In the genomic region with DNA sequence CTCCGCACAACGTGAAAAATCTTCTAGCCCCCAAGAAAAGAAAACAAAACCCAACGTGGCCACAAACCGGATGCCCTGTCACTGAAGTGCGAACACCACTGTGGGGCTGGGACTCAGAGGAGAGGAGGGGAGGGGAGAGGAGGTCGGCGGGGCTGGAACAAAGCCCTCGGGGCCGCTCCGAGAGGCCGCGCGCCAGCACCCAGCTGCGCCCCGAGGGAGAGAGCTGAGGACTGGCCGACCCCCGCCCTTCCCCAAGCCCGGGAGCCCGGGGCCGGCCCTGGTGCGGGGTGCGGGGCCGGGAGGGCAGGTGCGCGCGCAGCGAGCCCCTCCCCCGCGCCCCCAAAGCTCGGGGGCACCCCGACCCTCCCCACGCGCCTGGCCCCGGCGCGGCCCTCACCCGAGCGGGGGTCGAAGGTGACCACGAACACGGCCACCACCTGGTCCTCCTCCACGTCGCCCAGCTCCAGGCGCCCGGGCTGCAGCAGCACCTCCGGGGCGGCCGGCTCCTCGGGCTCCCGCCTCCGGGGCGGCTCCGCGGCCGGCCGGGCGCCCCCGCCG, we compare ENCODE assay signal across 8 cellular contexts. TPM values are rescaled to one million over a fixed set of nuclear protein-coding genes. Genes with fewer than 3 reads are reported as not detected.
DNase-seq lines count a peak whose midpoint lies in the region; ATAC-seq, FAIRE-seq and TF ChIP-seq lines count a peak whose summit lies in the region.

No MANE protein-coding gene starts in this region.

- H3K4me3 ChIP-seq in GM12864 (ENCODE audit: low read depth, low read length) (peak overlapping the region; percentile 66), GM23248 (peak overlapping the region; percentile 76), colonic mucosa (peak overlapping the region; percentile 73), lower lobe of right lung (peak overlapping the region; percentile 76)

- no peaks in the 10 kb centered on the region for H4K20me1 ChIP-seq in GM23248 (ENCODE audit: insufficient read depth)

- 0 to 2% methylated on average over 1 to 18 of the region's 59 CpGs for WGBS in GM23248 (ENCODE audit: low coverage in 1 of 2, low lambda C conversion rate in 2 of 2, missing lambda C conversion rate in 2 of 2), 2 experiments

- H3K9me3 ChIP-seq in GM23248 (ENCODE audit: low read depth) (no peaks in the 10 kb centered on the region), colonic mucosa (no peaks in the 10 kb centered on the region), lower lobe of right lung (no peaks in the 10 kb centered on the region)

- peak overlapping the region; percentile 77 for H3K4me3 Mint-ChIP-seq in activated CD4-positive, alpha-beta T cell treated with anti-CD3 and anti-CD28 coated beads for 36 hours

- no peaks in the 10 kb centered on the region for H3K4me1 ChIP-seq in GM23248 (ENCODE audit: insufficient read depth)
- peaks cover 10% of the 10 kb centered on the region for H3K4me1 ChIP-seq in colonic mucosa
- peaks cover 40% of the 10 kb centered on the region for H3K4me1 ChIP-seq in lower lobe of right lung

- H3K9ac ChIP-seq in GM23248, result peak overlapping the region; percentile 71
- H3K9ac ChIP-seq in colonic mucosa (ENCODE audit: low read depth in 2 of 2, low read length in 2 of 2), result peak overlapping the region; percentile 29 to 64

- DNase-seq in GM12864 (ENCODE audit: low read depth) (peak; percentile 21), GM23248 (peak; percentile 66), LoVo (ENCODE audit: low spot score) (peak; percentile 25), colonic mucosa (peak; percentile 53), lower lobe of right lung (peak; percentile 62), D721Med (ENCODE audit: insufficient read length, low spot score) (no peak)
- DNase-seq in activated CD4-positive, alpha-beta T cell treated with anti-CD3 and anti-CD28 coated beads for 36 hours, result peak; percentile 82
- peak; percentile 39 for DNase-seq in stimulated activated CD8-positive, alpha-beta memory T cell treated with anti-CD3 and anti-CD28 coated beads, Interleukin-12 subunit alpha, Interleukin-12 subunit beta, amount 100 ng/mL, for 24 hours (ENCODE audit: extremely low read depth)

- H3F3A ChIP-seq in GM23248 (ENCODE audit: insufficient read depth), result no peaks in the 10 kb centered on the region; the same call in 1 of the 2 replicates

- no peaks in the 10 kb centered on the region for H3K36me3 ChIP-seq in GM23248 (ENCODE audit: low read depth)
- no peaks in the 10 kb centered on the region for H3K36me3 ChIP-seq in colonic mucosa
- H3K36me3 ChIP-seq in lower lobe of right lung, result no peaks in the 10 kb centered on the region

- no peak for FAIRE-seq in D721Med (lab: Jason Lieb, UNC)

- H3K36me3 Mint-ChIP-seq in activated CD4-positive, alpha-beta T cell treated with anti-CD3 and anti-CD28 coated beads for 36 hours (ENCODE audit: low read depth), result no peaks in the 10 kb centered on the region

- POLR2A ChIA-PET in activated CD4-positive, alpha-beta T cell treated with anti-CD3 and anti-CD28 coated beads for 36 hours (lab: Charles Lee), result interaction anchor here (0.6 kb wide), 1 partner anchor 1969 kb away, joined by 5 read pairs; no protein-coding TSS in a partner anchor

- H3K27me3 ChIP-seq in GM23248 (replicated peaks; ENCODE audit: insufficient read depth) (no peaks in the 10 kb centered on the region), colonic mucosa (no peaks in the 10 kb centered on the region), lower lobe of right lung (ENCODE audit: low read depth) (no peaks in the 10 kb centered on the region)

- H3K79me2 ChIP-seq in GM23248 (ENCODE audit: insufficient read depth), result no peaks in the 10 kb centered on the region

- in situ Hi-C loops in GM23248 (cut with MboI), result no loop called here

- H3K9me2 ChIP-seq in GM23248 (ENCODE audit: insufficient read depth), result no peaks in the 10 kb centered on the region

- H2AFZ ChIP-seq in GM23248, result peak overlapping the region; percentile 86

- peak; percentile 84 for ATAC-seq in activated CD4-positive, alpha-beta T cell treated with anti-CD3 and anti-CD28 coated beads for 36 hours
- peak; percentile 83 for ATAC-seq in lower lobe of right lung

- intact Hi-C loops in activated CD4-positive, alpha-beta T cell treated with anti-CD3 and anti-CD28 coated beads for 36 hours (cut with DNase I, micrococcal nuclease), result loop anchor here (1.0 kb wide), 3 partner anchors 37 to 150 kb away; partner anchors contain the start of genes SSBP1 (in 2 of the 2) and AGK (in 1 of the 2)
- intact Hi-C loops in colonic mucosa (cut with DNase I), result no loop called here
- intact Hi-C loops in lower lobe of right lung (cut with DNase I), result no loop called here

- TF ChIP-seq CTCF in GM12864 (IDR thresholded peaks at IDR 0.05; ENCODE audit: low read depth, low read length, missing control alignments) (no peak), colonic mucosa (IDR thresholded peaks at IDR 0.05) (no peak), lower lobe of right lung (IDR thresholded peaks at IDR 0.05) (no peak), D721Med (IDR thresholded peaks at IDR 0.05; ENCODE audit: insufficient read depth, missing control alignments) (no peak)

- peak overlapping the region; percentile 50 for H3K4me2 ChIP-seq in GM23248 (ENCODE audit: unreplicated experiment)

- no peaks in the 10 kb centered on the region for H3K27me3 Mint-ChIP-seq in activated CD4-positive, alpha-beta T cell treated with anti-CD3 and anti-CD28 coated beads for 36 hours

- CTCF ChIA-PET in activated CD4-positive, alpha-beta T cell treated with anti-CD3 and anti-CD28 coated beads for 36 hours (lab: Charles Lee), result interaction anchor here (0.9 to 4.3 kb wide), 3 partner anchors 17 to 154 kb away, joined by 3 to 34 read pairs (median 4); partner anchors contain the start of gene SSBP1

- no peak overlapping the region for H3K27ac ChIP-seq in GM23248
- peak overlapping the region; percentile 68 for H3K27ac ChIP-seq in colonic mucosa
- H3K27ac ChIP-seq in lower lobe of right lung, result peak overlapping the region; percentile 82

- no peaks in the 10 kb centered on the region for H3K9me3 Mint-ChIP-seq in activated CD4-positive, alpha-beta T cell treated with anti-CD3 and anti-CD28 coated beads for 36 hours (ENCODE audit: low read depth)

- peaks cover 47% of the 10 kb centered on the region for H3K4me1 Mint-ChIP-seq in activated CD4-positive, alpha-beta T cell treated with anti-CD3 and anti-CD28 coated beads for 36 hours

- H3K27ac Mint-ChIP-seq in activated CD4-positive, alpha-beta T cell treated with anti-CD3 and anti-CD28 coated beads for 36 hours, result peak overlapping the region; percentile 56

RNA-seq across cellular contexts. Expression of gene DENND11, which starts 0.4 kb away (rescaled TPM):
- 3.0 and 7.8 TPM in 2 replicates for total RNA-seq in GM23248 (2014; rRNA removed; shearing (Covaris generic))
- polyA plus RNA-seq in GM23248 (2016; fragmentation: Nextera tagmentation; extraction: Ambion mirVana), result 0.43 and 0.49 TPM in 2 replicates
- 10 to 100 TPM; 21.2 to 27.6 TPM for total RNA-seq in activated CD4-positive, alpha-beta T cell treated with anti-CD3 and anti-CD28 coated beads for 36 hours
- total RNA-seq in colonic mucosa, result 10 to 100 TPM; 32.3 to 38.1 TPM
- total RNA-seq in lower lobe of right lung, result 34.1 TPM

RNA-seq across cellular contexts. Expression of gene WEE2, which starts 6.6 kb away (rescaled TPM):
- total RNA-seq in GM23248 (2014; rRNA removed; shearing (Covaris generic)), result not detected in 2 replicates
- polyA plus RNA-seq in GM23248 (2016; fragmentation: Nextera tagmentation; extraction: Ambion mirVana), result not detected in 2 replicates
- not detected for total RNA-seq in activated CD4-positive, alpha-beta T cell treated with anti-CD3 and anti-CD28 coated beads for 36 hours
- not detected for total RNA-seq in colonic mucosa
- total RNA-seq in lower lobe of right lung, result not detected

RNA-seq across cellular contexts. Expression of gene SSBP1, which starts 36.6 kb away (rescaled TPM):
- 76.8 and 113 TPM in 2 replicates for total RNA-seq in GM23248 (2014; rRNA removed; shearing (Covaris generic))
- polyA plus RNA-seq in GM23248 (2016; fragmentation: Nextera tagmentation; extraction: Ambion mirVana), result 267 and 278 TPM in 2 replicates
- 100 to 1,000 TPM; 183 to 245 TPM for total RNA-seq in activated CD4-positive, alpha-beta T cell treated with anti-CD3 and anti-CD28 coated beads for 36 hours
- total RNA-seq in colonic mucosa (100 to 1,000 TPM in 1 of 2 donors, 10 to 100 TPM in 1; 76.7 to 130 TPM), lower lobe of right lung (65.2 TPM)

Comparison
In these comparisons a context has a peak if more than half of its experiments do, and no peak if none do; other contexts are left out.
1. intact Hi-C loops: an anchor here in activated CD4-positive, alpha-beta T cell treated with anti-CD3 and anti-CD28 coated beads for 36 hours (1.0 kb wide); none called in colonic mucosa and lower lobe of right lung.